1 cellular context compared by ENCODE assay signal in the genomic region with DNA sequence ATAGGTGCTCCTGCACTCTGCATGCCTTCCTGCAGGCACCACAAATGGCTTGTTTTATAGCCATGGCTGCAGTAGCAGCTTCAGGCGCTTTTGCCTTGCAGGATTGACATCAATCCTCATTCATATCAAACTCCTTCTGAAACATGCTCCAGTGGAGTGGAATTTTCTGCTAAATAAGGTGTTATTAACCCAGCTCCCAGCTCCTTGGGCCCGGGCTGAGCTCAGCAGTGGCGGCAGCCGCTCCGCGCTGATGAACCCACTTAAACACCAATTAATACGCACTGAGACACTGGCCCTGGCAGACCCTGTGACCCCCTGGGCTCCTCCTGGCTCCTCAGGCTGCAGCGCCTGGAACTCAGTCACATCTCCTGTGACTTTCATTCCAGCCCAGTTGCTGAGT.
TF ChIP-seq lines count a peak whose summit lies in the region.

No MANE protein-coding gene starts in this region.

TF ChIP-seq in H1, 55 proteins besides CTCF, POLR2A, EP300 and RAD21 (continued from another document):
- no peak for TF ChIP-seq SIX5 (IDR thresholded peaks at IDR 0.05; ENCODE audit: low read depth, low read length)
- no peak for TF ChIP-seq FOSL1 (IDR thresholded peaks at IDR 0.05; ENCODE audit: insufficient read depth, low read depth, low read length)
- TF ChIP-seq SP1 (IDR thresholded peaks at IDR 0.05; ENCODE audit: low read depth, low read length): no peak
- no peak for TF ChIP-seq KDM1A (IDR thresholded peaks at IDR 0.05; ENCODE audit: borderline replicate concordance, low read length)
